ENCODE assay signal across 1 cellular context in the genomic region with DNA sequence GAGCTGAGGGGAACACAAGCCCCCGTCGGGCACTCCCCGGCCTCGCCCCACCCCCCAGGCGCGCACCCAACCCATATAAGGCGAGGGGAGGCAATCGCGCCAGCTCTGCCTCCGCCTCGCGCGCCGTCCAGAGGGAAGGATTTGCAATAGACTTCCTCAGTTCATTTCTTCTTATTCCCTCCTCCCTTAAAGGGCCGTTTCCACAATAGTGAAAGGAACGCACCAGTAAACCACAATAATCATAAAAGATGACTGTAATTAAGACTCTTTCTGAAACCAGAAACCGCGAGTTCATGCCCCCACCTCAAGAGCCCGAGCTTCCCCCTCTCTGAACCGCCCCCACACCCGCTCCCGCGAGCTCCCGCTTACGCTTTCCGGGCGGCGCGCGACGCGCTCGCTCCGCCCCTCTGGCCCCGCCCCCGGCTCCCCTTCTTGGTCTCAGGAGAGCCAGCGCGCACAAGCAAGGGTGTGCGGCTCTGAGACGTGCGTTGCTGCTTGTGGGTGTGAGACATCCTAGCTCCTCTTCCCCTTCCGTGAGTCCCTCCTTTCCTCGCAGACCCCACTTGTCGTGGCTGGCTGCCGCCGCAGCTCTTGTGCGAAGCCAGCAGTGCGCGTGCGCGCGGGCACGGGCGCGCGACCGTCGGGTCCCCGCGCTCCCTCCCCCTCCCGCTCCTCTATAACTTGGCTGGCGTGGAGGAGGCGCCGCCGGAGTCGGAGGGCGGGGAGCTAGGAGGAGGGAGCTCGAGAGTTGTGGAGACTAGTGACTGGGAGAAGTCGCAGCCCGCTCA.
TF ChIP-seq lines count a peak whose summit lies in the region.

A gene with protein sequence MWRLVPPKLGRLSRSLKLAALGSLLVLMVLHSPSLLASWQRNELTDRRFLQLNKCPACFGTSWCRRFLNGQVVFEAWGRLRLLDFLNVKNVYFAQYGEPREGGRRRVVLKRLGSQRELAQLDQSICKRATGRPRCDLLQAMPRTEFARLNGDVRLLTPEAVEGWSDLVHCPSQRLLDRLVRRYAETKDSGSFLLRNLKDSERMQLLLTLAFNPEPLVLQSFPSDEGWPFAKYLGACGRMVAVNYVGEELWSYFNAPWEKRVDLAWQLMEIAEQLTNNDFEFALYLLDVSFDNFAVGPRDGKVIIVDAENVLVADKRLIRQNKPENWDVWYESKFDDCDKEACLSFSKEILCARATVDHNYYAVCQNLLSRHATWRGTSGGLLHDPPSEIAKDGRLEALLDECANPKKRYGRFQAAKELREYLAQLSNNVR (plus strand): TSS at position 457 of the 788 bp plus-strand sequence. CDS start 510 bp downstream, outside the sequence.

TF ChIP-seq in A549, 52 proteins besides CTCF, POLR2A, EP300 and RAD21 (continued from another document):
- TF ChIP-seq HOXB13 (CRISPR knock-in tag; IDR thresholded peaks at IDR 0.05; ENCODE audit: low read depth) (no peak), JUN (IDR thresholded peaks at IDR 0.05) (peak; percentile 56 to 64; a peak in 4 of 5 replicates), CEBPB (IDR thresholded peaks at IDR 0.05) (peak in 1 of 2 experiments; percentile 16; a peak in 1 of 4 replicates), BHLHE40 (IDR thresholded peaks at IDR 0.05; ENCODE audit: low read depth, low read length) (no peak; the same call in 1 of the 2 replicates), RFX5 (IDR thresholded peaks at IDR 0.05) (no peak), CHD4 (IDR thresholded peaks at IDR 0.05; ENCODE audit: borderline replicate concordance) (no peak), GATA3 (IDR thresholded peaks at IDR 0.05; ENCODE audit: borderline replicate concordance) (0 out of 2 replicates have a peak, but pooled peaks have one; percentile 3), MAFK (IDR thresholded peaks at IDR 0.05; ENCODE audit: partially characterized antibody) (no peak), HMGXB4 (CRISPR knock-in tag; IDR thresholded peaks at IDR 0.05; ENCODE audit: borderline replicate concordance) (no peak), CBX8 (IDR thresholded peaks at IDR 0.05) (no peak), JUNB (IDR thresholded peaks at IDR 0.05) (no peak), HDAC2 (IDR thresholded peaks at IDR 0.05) (no peak), PBX3 (IDR thresholded peaks at IDR 0.05) (no peak; the same call in 1 of the 2 replicates), KDM5A (IDR thresholded peaks at IDR 0.05) (no peak), FOSB (CRISPR knock-in tag; IDR thresholded peaks at IDR 0.05) (no peak), FOSL2 (IDR thresholded peaks at IDR 0.05) (no peak), FOSL2 (CRISPR knock-in tag; IDR thresholded peaks at IDR 0.05) (no peak), EHF (CRISPR knock-in tag; IDR thresholded peaks at IDR 0.05) (no peak), RARB (CRISPR knock-in tag; IDR thresholded peaks at IDR 0.05) (no peak), POLR2AphosphoS2 (conservative IDR thresholded peaks at IDR 0.05; ENCODE audit: low read length) (no peak), CHD2 (IDR thresholded peaks at IDR 0.05; ENCODE audit: low read length, partially characterized antibody) (peak; percentile 29), RCOR1 (IDR thresholded peaks at IDR 0.05; ENCODE audit: low read depth, low read length) (no peak), ATOH8 (CRISPR knock-in tag; IDR thresholded peaks at IDR 0.05; ENCODE audit: low read depth) (no peak), RNF2 (IDR thresholded peaks at IDR 0.05; ENCODE audit: borderline replicate concordance, low read depth) (0 out of 2 replicates have a peak, but pooled peaks have one; percentile 8), MYC (IDR thresholded peaks at IDR 0.05; ENCODE audit: borderline replicate concordance, low read length) (no peak; the same call in 1 of the 2 replicates), NR3C1 (IDR thresholded peaks at IDR 0.05) (no peak), EHMT2 (IDR thresholded peaks at IDR 0.05; ENCODE audit: low read depth) (no peak), ZSCAN20 (CRISPR knock-in tag; IDR thresholded peaks at IDR 0.05) (no peak)
- TF ChIP-seq, protein P1, sequence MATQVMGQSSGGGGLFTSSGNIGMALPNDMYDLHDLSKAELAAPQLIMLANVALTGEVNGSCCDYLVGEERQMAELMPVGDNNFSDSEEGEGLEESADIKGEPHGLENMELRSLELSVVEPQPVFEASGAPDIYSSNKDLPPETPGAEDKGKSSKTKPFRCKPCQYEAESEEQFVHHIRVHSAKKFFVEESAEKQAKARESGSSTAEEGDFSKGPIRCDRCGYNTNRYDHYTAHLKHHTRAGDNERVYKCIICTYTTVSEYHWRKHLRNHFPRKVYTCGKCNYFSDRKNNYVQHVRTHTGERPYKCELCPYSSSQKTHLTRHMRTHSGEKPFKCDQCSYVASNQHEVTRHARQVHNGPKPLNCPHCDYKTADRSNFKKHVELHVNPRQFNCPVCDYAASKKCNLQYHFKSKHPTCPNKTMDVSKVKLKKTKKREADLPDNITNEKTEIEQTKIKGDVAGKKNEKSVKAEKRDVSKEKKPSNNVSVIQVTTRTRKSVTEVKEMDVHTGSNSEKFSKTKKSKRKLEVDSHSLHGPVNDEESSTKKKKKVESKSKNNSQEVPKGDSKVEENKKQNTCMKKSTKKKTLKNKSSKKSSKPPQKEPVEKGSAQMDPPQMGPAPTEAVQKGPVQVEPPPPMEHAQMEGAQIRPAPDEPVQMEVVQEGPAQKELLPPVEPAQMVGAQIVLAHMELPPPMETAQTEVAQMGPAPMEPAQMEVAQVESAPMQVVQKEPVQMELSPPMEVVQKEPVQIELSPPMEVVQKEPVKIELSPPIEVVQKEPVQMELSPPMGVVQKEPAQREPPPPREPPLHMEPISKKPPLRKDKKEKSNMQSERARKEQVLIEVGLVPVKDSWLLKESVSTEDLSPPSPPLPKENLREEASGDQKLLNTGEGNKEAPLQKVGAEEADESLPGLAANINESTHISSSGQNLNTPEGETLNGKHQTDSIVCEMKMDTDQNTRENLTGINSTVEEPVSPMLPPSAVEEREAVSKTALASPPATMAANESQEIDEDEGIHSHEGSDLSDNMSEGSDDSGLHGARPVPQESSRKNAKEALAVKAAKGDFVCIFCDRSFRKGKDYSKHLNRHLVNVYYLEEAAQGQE (IDR thresholded peaks at IDR 0.05) = peak; percentile 62
- TF ChIP-seq, protein P2, sequence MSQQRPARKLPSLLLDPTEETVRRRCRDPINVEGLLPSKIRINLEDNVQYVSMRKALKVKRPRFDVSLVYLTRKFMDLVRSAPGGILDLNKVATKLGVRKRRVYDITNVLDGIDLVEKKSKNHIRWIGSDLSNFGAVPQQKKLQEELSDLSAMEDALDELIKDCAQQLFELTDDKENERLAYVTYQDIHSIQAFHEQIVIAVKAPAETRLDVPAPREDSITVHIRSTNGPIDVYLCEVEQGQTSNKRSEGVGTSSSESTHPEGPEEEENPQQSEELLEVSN (IDR thresholded peaks at IDR 0.05; ENCODE audit: borderline replicate concordance, low read depth) = no peak; the same call in 1 of the 2 replicates
